20 cellular contexts compared by ENCODE assay signal in the genomic region with DNA sequence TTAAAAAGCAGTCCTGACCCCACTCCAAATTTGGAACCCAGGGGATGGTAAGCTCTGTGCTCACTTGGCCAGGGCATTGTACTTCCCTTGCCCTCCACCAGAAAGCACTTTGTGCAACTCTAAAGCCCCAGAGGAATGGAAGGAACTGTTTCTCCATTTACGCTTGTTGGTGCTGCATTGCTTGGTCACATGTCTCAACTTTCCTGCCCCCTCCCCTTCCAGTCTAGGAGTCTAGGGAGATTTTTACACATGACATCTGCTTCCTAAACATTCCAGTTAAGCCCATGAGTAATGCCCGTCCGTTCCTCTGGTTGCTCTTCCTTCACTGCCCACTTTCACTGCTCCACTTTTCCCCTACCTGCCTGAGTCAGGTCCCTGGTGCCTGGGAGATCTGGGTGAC.
DNase-seq lines count a peak whose midpoint lies in the region; ATAC-seq and TF ChIP-seq lines count a peak whose summit lies in the region.
"Had no signal": no experiment of that assay in that cellular context is flagged by ENCODE, and none has a peak within 500 bp of the region (broad histone marks: within the 10 kb centered on the region; RNA-seq: fewer than 3 reads in every experiment).

No MANE protein-coding gene starts in this region.

- no peak overlapping the region for H3K4me3 ChIP-seq in Panc1 (ENCODE audit: low read depth in 2 of 2, low read length in 2 of 2)
- no peak overlapping the region for H3K4me3 ChIP-seq in epithelial cell of esophagus (ENCODE audit: low read length)
- H3K4me3 ChIP-seq in neuronal stem cell (ENCODE audit: low read length in 2 of 2), result no peak overlapping the region
- H3K4me3 ChIP-seq in sigmoid colon, result no peak overlapping the region
- H3K4me3 ChIP-seq: cardiac muscle cell, smooth muscle cell had no signal

- in situ Hi-C loops in Panc1 (cut with HindIII; ENCODE audit: low pct_unique_long_range_greater_than_20kb, low sequenced_read_pairs), result no loop called here

- no peak overlapping the region for H3K4ac ChIP-seq in neuronal stem cell (ENCODE audit: low read length)

- CTCF ChIA-PET in Panc1 (lab: Charles Lee), result no interaction called here

- H2BK15ac ChIP-seq in neuronal stem cell (ENCODE audit: low read length), result no peak overlapping the region

- no peak for TF ChIP-seq CTCF in Panc1 (IDR thresholded peaks at IDR 0.05)
- TF ChIP-seq CTCF in epithelial cell of esophagus (IDR thresholded peaks at IDR 0.05; ENCODE audit: insufficient read depth, low read depth, low read length, missing control alignments), result no peak
- no peak for TF ChIP-seq CTCF in neural crest cell (conservative IDR thresholded peaks at IDR 0.05)
- no peak for TF ChIP-seq CTCF in sigmoid colon (IDR thresholded peaks at IDR 0.05)

- no peak for TF ChIP-seq POLR2A in sigmoid colon (IDR thresholded peaks at IDR 0.05)

- peaks cover 8% of the 10 kb centered on the region for H3K4me1 ChIP-seq in Panc1 (ENCODE audit: control insufficient read depth, insufficient read depth, low read length)
- H3K4me1 ChIP-seq in neuronal stem cell (ENCODE audit: control insufficient read depth in 2 of 2, insufficient read depth in 1 of 2, low read depth in 1 of 2, low read length in 2 of 2), result peaks cover 0 to 3% of the 10 kb centered on the region in 2 donors
- H3K4me1 ChIP-seq in sigmoid colon, result no peaks in the 10 kb centered on the region

- no peak overlapping the region for H2AFZ ChIP-seq in neuronal stem cell (ENCODE audit: low read length)

- H3K18ac ChIP-seq in neuronal stem cell (ENCODE audit: low read length), result no peak overlapping the region

- no TSS peak for BruUV-seq in Panc1 (replicated peaks; lab: Mats Ljungman, UMichigan)

- H3K36me3 ChIP-seq in Panc1 (ENCODE audit: control insufficient read depth, insufficient read depth, low read length) (no peaks in the 10 kb centered on the region), neuronal stem cell (replicated peaks in 1 of 2; ENCODE audit: control insufficient read depth in 2 of 2, insufficient read depth in 2 of 2, low read length in 2 of 2) (no peaks in the 10 kb centered on the region), sigmoid colon (no peaks in the 10 kb centered on the region)
- H3K36me3 ChIP-seq: cardiac muscle cell had no signal

- TF ChIP-seq EP300 in sigmoid colon (IDR thresholded peaks at IDR 0.05), result no peak

- no peaks in the 10 kb centered on the region for H3K36me3 Mint-ChIP-seq in neural crest cell (ENCODE audit: low read depth)
- H3K36me3 Mint-ChIP-seq: activated naive CD4-positive, alpha-beta T cell treated with anti-CD3 and anti-CD28 coated beads, Interleukin-2, amount 10 ng/mL, durations not matched to agents 7 days and 5 days; mesothelial cell of epicardium; stimulated activated memory B cell treated with anti-CD40 and anti-IgM and Interleukin-4, amounts not matched to agents 10 μg/mL and 1 μg/mL and 100 μg/mL, for 72 hours; type B pancreatic cell had no signal

- POLR2A ChIA-PET in Panc1 (lab: Charles Lee), result no interaction called here

- H3K9me3 ChIP-seq in Panc1 (ENCODE audit: control insufficient read depth, insufficient read depth, low read depth, low read length) (no peaks in the 10 kb centered on the region), neuronal stem cell (replicated peaks in 1 of 2; ENCODE audit: control insufficient read depth in 2 of 2, insufficient read depth in 1 of 2, low read depth in 1 of 2, low read length in 2 of 2) (no peaks in the 10 kb centered on the region), sigmoid colon (no peaks in the 10 kb centered on the region)

- H3K4me3 Mint-ChIP-seq in neural crest cell, result no peak overlapping the region
- H3K4me3 Mint-ChIP-seq: activated CD4-positive, alpha-beta T cell treated with anti-CD3 and anti-CD28 coated beads, Interleukin-2, amount 10 ng/mL, durations not matched to agents 24 days and 14 days; activated naive CD4-positive, alpha-beta T cell treated with anti-CD3 and anti-CD28 coated beads, Interleukin-2, amount 10 ng/mL, durations not matched to agents 7 days and 5 days; mesothelial cell of epicardium; stimulated activated memory B cell treated with anti-CD40 and anti-IgM and Interleukin-4, amounts not matched to agents 10 μg/mL and 1 μg/mL and 100 μg/mL, for 72 hours; type B pancreatic cell had no signal

- no peak overlapping the region for H2AK5ac ChIP-seq in neuronal stem cell (ENCODE audit: low read depth, low read length)

- H2BK5ac ChIP-seq in neuronal stem cell (ENCODE audit: low read length), result no peak overlapping the region

- H2BK12ac ChIP-seq in neuronal stem cell (ENCODE audit: low read length), result no peak overlapping the region

- H3K27me3 ChIP-seq in Panc1 (ENCODE audit: control insufficient read depth, insufficient read depth, low read length), result no peaks in the 10 kb centered on the region
- no peaks in the 10 kb centered on the region for H3K27me3 ChIP-seq in neuronal stem cell (ENCODE audit: control insufficient read depth in 3 of 3, insufficient read depth in 3 of 3, low read depth in 1 of 3, low read length in 3 of 3)
- no peaks in the 10 kb centered on the region for H3K27me3 ChIP-seq in sigmoid colon
- H3K27me3 ChIP-seq: cardiac muscle cell had no signal

- H2BK120ac ChIP-seq in neuronal stem cell (ENCODE audit: low read depth, low read length), result no peak overlapping the region

- WGBS in neuronal stem cell (ENCODE audit: extremely low coverage in 2 of 2, insufficient read length in 2 of 2, insufficient replicate concordance in 1 of 2), 2 donors, result no CpG with 5 or more reads among the region's 3 CpGs
- 77 to 85% methylated on average over 3 of the region's 3 CpGs for WGBS in sigmoid colon, 2 donors

- H3K27me3 Mint-ChIP-seq in neural crest cell (ENCODE audit: low read depth), result no peaks in the 10 kb centered on the region
- H3K27me3 Mint-ChIP-seq: stimulated activated memory B cell treated with anti-CD40 and anti-IgM and Interleukin-4, amounts not matched to agents 10 μg/mL and 1 μg/mL and 100 μg/mL, for 72 hours had no signal

- H3K27ac Mint-ChIP-seq in neural crest cell (ENCODE audit: unreplicated experiment), result peak overlapping the region; percentile 68
- H3K27ac Mint-ChIP-seq: activated CD4-positive, alpha-beta T cell treated with anti-CD3 and anti-CD28 coated beads, Interleukin-2, amount 10 ng/mL, durations not matched to agents 24 days and 14 days; activated naive CD4-positive, alpha-beta T cell treated with anti-CD3 and anti-CD28 coated beads, Interleukin-2, amount 10 ng/mL, durations not matched to agents 7 days and 5 days; mesothelial cell of epicardium; stimulated activated memory B cell treated with anti-CD40 and anti-IgM and Interleukin-4, amounts not matched to agents 10 μg/mL and 1 μg/mL and 100 μg/mL, for 72 hours; type B pancreatic cell had no signal

- no peak overlapping the region for H4K91ac ChIP-seq in neuronal stem cell (ENCODE audit: low read depth, low read length, poor library complexity)

- H3K27ac ChIP-seq in Panc1 (ENCODE audit: low read length), result peak overlapping the region; percentile 39; the same call in 1 of the 2 replicates
- H3K27ac ChIP-seq in neuronal stem cell (replicated peaks; ENCODE audit: low read length), result no peak overlapping the region
- no peak overlapping the region for H3K27ac ChIP-seq in sigmoid colon
- H3K27ac ChIP-seq: cardiac muscle cell had no signal

- no peak overlapping the region for H4K8ac ChIP-seq in neuronal stem cell (ENCODE audit: low read depth, low read length)

- no peak overlapping the region for H3K14ac ChIP-seq in neuronal stem cell (ENCODE audit: low read length)

- intact Hi-C loops in Panc1 (cut with micrococcal nuclease; ENCODE audit: unreplicated experiment), result no loop called here
- intact Hi-C loops in sigmoid colon (cut with DNase I), result no loop called here

- no peak overlapping the region for H3K9ac ChIP-seq in neuronal stem cell (ENCODE audit: low read depth, low read length, poor library complexity)

- no peaks in the 10 kb centered on the region for H3K79me1 ChIP-seq in neuronal stem cell (ENCODE audit: low read depth, low read length)

- H3K4me1 Mint-ChIP-seq in neural crest cell, result no peaks in the 10 kb centered on the region
- H3K4me1 Mint-ChIP-seq: activated CD4-positive, alpha-beta T cell treated with anti-CD3 and anti-CD28 coated beads, Interleukin-2, amount 10 ng/mL, durations not matched to agents 24 days and 14 days; activated naive CD4-positive, alpha-beta T cell treated with anti-CD3 and anti-CD28 coated beads, Interleukin-2, amount 10 ng/mL, durations not matched to agents 7 days and 5 days; stimulated activated memory B cell treated with anti-CD40 and anti-IgM and Interleukin-4, amounts not matched to agents 10 μg/mL and 1 μg/mL and 100 μg/mL, for 72 hours had no signal

- peak; percentile 24 for DNase-seq in Daoy (ENCODE audit: low read depth)
- no peak for DNase-seq in Panc1 (ENCODE audit: low read depth, low spot score)
- DNase-seq in epithelial cell of esophagus (ENCODE audit: low read depth), result peak; percentile 21
- DNase-seq in neural crest cell (ENCODE audit: low read depth, low spot score), result no peak
- no peak for DNase-seq in occipital lobe (lab: John Stamatoyannopoulos, UW)
- DNase-seq in neuronal stem cell (ENCODE audit: low spot score), result no peak
- no peak for DNase-seq in GOT3 (lab: John Stamatoyannopoulos, UW)
- no peak for DNase-seq in sigmoid colon
- DNase-seq: activated CD4-positive, alpha-beta T cell treated with anti-CD3 and anti-CD28 coated beads, Interleukin-2, amount 10 ng/mL, durations not matched to agents 24 days and 14 days; activated naive CD4-positive, alpha-beta T cell treated with anti-CD3 and anti-CD28 coated beads, Interleukin-2, amount 10 ng/mL, durations not matched to agents 7 days and 5 days; GF-D8; NCI-H1105; NCI-H2171; nucleus accumbens had no signal

- H3K9me3 Mint-ChIP-seq in neural crest cell, result no peaks in the 10 kb centered on the region
- H3K9me3 Mint-ChIP-seq: activated CD4-positive, alpha-beta T cell treated with anti-CD3 and anti-CD28 coated beads, Interleukin-2, amount 10 ng/mL, durations not matched to agents 24 days and 14 days; activated naive CD4-positive, alpha-beta T cell treated with anti-CD3 and anti-CD28 coated beads, Interleukin-2, amount 10 ng/mL, durations not matched to agents 7 days and 5 days; mesothelial cell of epicardium; stimulated activated memory B cell treated with anti-CD40 and anti-IgM and Interleukin-4, amounts not matched to agents 10 μg/mL and 1 μg/mL and 100 μg/mL, for 72 hours; type B pancreatic cell had no signal

- H3K4me2 ChIP-seq in neuronal stem cell (ENCODE audit: insufficient read depth, low read length, poor library complexity, severe bottlenecking), result no peak overlapping the region
- H3K4me2 ChIP-seq: smooth muscle cell had no signal

- no peak overlapping the region for H3K23ac ChIP-seq in neuronal stem cell (ENCODE audit: low read depth, low read length, poor library complexity)

- ATAC-seq in Panc1, result no peak
- ATAC-seq: Right ventricle myocardium inferior; stimulated activated memory B cell treated with anti-CD40 and anti-IgM and Interleukin-4, amounts not matched to agents 10 μg/mL and 1 μg/mL and 100 μg/mL, for 72 hours had no signal

Comparison
In these comparisons a context has a peak if more than half of its experiments do, and no peak if none do; other contexts are left out.
1. DNase-seq: peak in Daoy (single experiment) and epithelial cell of esophagus (single experiment); none in Panc1 (single experiment), neural crest cell (single experiment), occipital lobe (single experiment), neuronal stem cell (single experiment), GOT3 (single experiment) and sigmoid colon (single experiment).